In the genomic region with DNA sequence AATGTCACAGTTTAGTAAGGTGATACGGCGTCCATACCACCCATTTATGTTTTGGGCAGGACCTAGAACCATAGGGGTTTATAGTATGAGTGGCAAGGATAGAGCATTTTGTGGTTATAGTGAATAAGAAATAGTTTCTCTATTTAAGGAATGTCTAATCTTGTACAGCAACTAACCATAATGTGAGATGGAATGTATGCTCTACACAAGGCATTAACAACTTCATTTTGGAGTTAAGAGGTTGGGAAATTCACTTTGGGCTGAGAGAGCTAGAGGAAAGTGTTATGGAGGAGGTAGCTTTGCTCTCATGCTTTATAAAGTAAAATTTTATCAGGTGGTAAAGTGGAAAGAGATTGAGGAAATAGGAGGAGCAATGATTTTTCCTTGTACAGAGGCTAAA, we compare ENCODE assay signal across 23 cellular contexts. TPM values are rescaled to one million over a fixed set of nuclear protein-coding genes. Genes with fewer than 3 reads are reported as not detected.
A peak's percentile ranks its signal among the peaks of the same experiment; 100 is the strongest.
DNase-seq lines count a peak whose midpoint lies in the region; ATAC-seq and TF ChIP-seq lines count a peak whose summit lies in the region.
"Had no signal": no experiment of that assay in that cellular context is flagged by ENCODE, and none has a peak within 500 bp of the region (broad histone marks: within the 10 kb centered on the region; RNA-seq: fewer than 3 reads in every experiment).

No MANE protein-coding gene starts in this region.

- H3K27me3 ChIP-seq in IMR-90 (ENCODE audit: control insufficient read depth, insufficient read depth, low read length) (no peaks in the 10 kb centered on the region), neutrophil (no peaks in the 10 kb centered on the region), H9 (ENCODE audit: insufficient read depth, low read length) (no peaks in the 10 kb centered on the region)
- H3K27me3 ChIP-seq: body of pancreas, foreskin keratinocyte, heart left ventricle, uterus had no signal

- H3K36me3 ChIP-seq in IMR-90 (ENCODE audit: control insufficient read depth, insufficient read depth, low read length) = peaks cover 11% of the 10 kb centered on the region
- peaks cover 18% of the 10 kb centered on the region for H3K36me3 ChIP-seq in neutrophil
- H3K36me3 ChIP-seq: uterus had no signal

- no peak overlapping the region for H3K18ac ChIP-seq in IMR-90 (ENCODE audit: low read depth, low read length)
- H3K18ac ChIP-seq in H9 (ENCODE audit: insufficient read length, low read depth, low read length) = no peak overlapping the region

- CTCF ChIA-PET in IMR-90 (lab: Yijun Ruan, JAX) = interaction anchor here (1.3 kb wide), 1 partner anchor 33 kb away, joined by 3 read pairs; no protein-coding TSS in a partner anchor

- no peak overlapping the region for H2BK12ac ChIP-seq in H9 (ENCODE audit: insufficient read length, low read depth, low read length)

- H4K20me1 ChIP-seq in IMR-90 (ENCODE audit: insufficient read depth, low read length) = peaks cover 21% of the 10 kb centered on the region
- no peaks in the 10 kb centered on the region for H4K20me1 ChIP-seq in H9 (ENCODE audit: control insufficient read depth, insufficient read depth, insufficient read length)

- intact Hi-C loops in CD14-positive monocyte (cut with micrococcal nuclease) = loop anchor here in 1 of 2 donors (5.0 kb wide), 1 partner anchor 40 kb away; no protein-coding TSS in a partner anchor
- intact Hi-C loops in IMR-90 (cut with micrococcal nuclease) = no loop called here

- no peak overlapping the region for H2BK120ac ChIP-seq in IMR-90 (ENCODE audit: low read depth, low read length)
- H2BK120ac ChIP-seq in H9 (ENCODE audit: low read depth, low read length, poor library complexity, severe bottlenecking) = no peak overlapping the region

- no CpG with 5 or more reads among the region's 2 CpGs for WGBS in IMR-90 (ENCODE audit: extremely low coverage in 2 of 2, insufficient read length in 1 of 2), 2 experiments
- WGBS in H9 (ENCODE audit: extremely low coverage, insufficient read length, low lambda C conversion rate) = no CpG with 5 or more reads among the region's 2 CpGs

- in situ Hi-C loops in IMR-90 (cut with MboI; ENCODE audit: low sequenced_read_pairs) = no loop called here

- no peak for DNase-seq in CD14-positive monocyte (ENCODE audit: low spot score)
- DNase-seq in IMR-90 = peak; percentile 38
- DNase-seq in cardiac fibroblast (ENCODE audit: low read depth in 2 of 2) = peak; percentile 11 to 37
- DNase-seq in H9 = no peak
- no peak for DNase-seq in COR-L47 (lab: John Stamatoyannopoulos, UW)
- no peak for DNase-seq in NCI-H69 (lab: John Stamatoyannopoulos, UW)
- no peak for DNase-seq in mesothelial cell of epicardium (ENCODE audit: low spot score in 2 of 2, unreplicated experiment in 2 of 2)
- DNase-seq: activated CD8-positive, alpha-beta T cell treated with anti-CD3 and anti-CD28 coated beads, Interleukin-2, amount 10 ng/mL, durations not matched to agents 7 days and 5 days; activated effector memory CD4-positive, alpha-beta T cell treated with Interleukin-2 at 50 U/mL for 16 hours; body of pancreas; CD8-positive, alpha-beta memory T cell; effector memory CD4-positive, alpha-beta T cell; foreskin keratinocyte; HCEC 1CT; heart left ventricle; KG1; NCI-H1417 treated with DMSO at 0.1 percent for 48 hours; NCI-H2081 treated with DMSO at 0.1 percent for 48 hours; stimulated activated naive CD8-positive, alpha-beta T cell treated with anti-CD3 and anti-CD28 coated beads, Interleukin-15, amount 100 ng/mL, for 72 hours; T-helper 2 cell; uterus had no signal

- no peak overlapping the region for H4K91ac ChIP-seq in IMR-90 (ENCODE audit: insufficient read depth, low read depth, low read length)
- no peak overlapping the region for H4K91ac ChIP-seq in H9 (ENCODE audit: insufficient read length, low read depth, low read length)

- H3K4me3 ChIP-seq in IMR-90 (ENCODE audit: insufficient read depth, low read depth, low read length) (no peak overlapping the region), cardiac fibroblast (replicated peaks in 1 of 2; ENCODE audit: low read depth in 2 of 2, low read length in 2 of 2) (no peak overlapping the region), neutrophil (ENCODE audit: low read depth in 1 of 2, low read length in 1 of 2) (no peak overlapping the region)
- H3K4me3 ChIP-seq: body of pancreas, heart left ventricle, uterus had no signal

- H3K36me3 Mint-ChIP-seq in CD14-positive monocyte (peaks cover 13 to 18% of the 10 kb centered on the region in 2 donors), H9 (ENCODE audit: insufficient read depth in 1 of 3, low read depth in 3 of 3) (peaks cover 19 to 22% (median 19%) of the 10 kb centered on the region in 3 experiments), mesothelial cell of epicardium (peaks cover 11% of the 10 kb centered on the region)

- H3K9me3 Mint-ChIP-seq in CD14-positive monocyte = peaks cover 3 to 13% (median 11%) of the 10 kb centered on the region in 7 donors
- H3K9me3 Mint-ChIP-seq in H9 = peaks cover 6 to 15% of the 10 kb centered on the region in 2 experiments; a peak in 4 of 5 replicates
- H3K9me3 Mint-ChIP-seq in mesothelial cell of epicardium = no peaks in the 10 kb centered on the region
- H3K9me3 Mint-ChIP-seq: stimulated activated naive CD8-positive, alpha-beta T cell treated with anti-CD3 and anti-CD28 coated beads, Interleukin-15, amount 100 ng/mL, for 72 hours had no signal

- H3K79me1 ChIP-seq in IMR-90 (ENCODE audit: low read depth in 1 of 2, low read length in 2 of 2) (peaks cover 11 to 16% of the 10 kb centered on the region in 2 experiments; a peak in 3 of 4 replicates), H9 (ENCODE audit: insufficient read depth, low read depth, low read length, poor library complexity, severe bottlenecking) (no peaks in the 10 kb centered on the region)

- H3K9me3 ChIP-seq in IMR-90 (ENCODE audit: control insufficient read depth, insufficient read depth, low read length) (no peaks in the 10 kb centered on the region), neutrophil (no peaks in the 10 kb centered on the region), H9 (ENCODE audit: control insufficient read depth, low read depth, low read length) (no peaks in the 10 kb centered on the region)
- H3K9me3 ChIP-seq: body of pancreas, heart left ventricle, uterus had no signal

- peaks cover 3% of the 10 kb centered on the region; the same call in 1 of the 2 replicates for H3K9me1 ChIP-seq in IMR-90 (ENCODE audit: insufficient read depth, low read length)

- H3K4ac ChIP-seq in IMR-90 (ENCODE audit: low read depth, low read length) = no peak overlapping the region
- H3K4ac ChIP-seq in H9 (ENCODE audit: low read depth, low read length) = no peak overlapping the region

- dilution Hi-C loops in IMR-90 (cut with HindIII; ENCODE audit: low sequenced_read_pairs, unreplicated experiment) = no loop called here

- no peak overlapping the region for H3T11ph ChIP-seq in H9 (ENCODE audit: low read length)

- peaks cover 14% of the 10 kb centered on the region for H3K79me2 ChIP-seq in H9 (ENCODE audit: insufficient read depth, low read length)

- H4K8ac ChIP-seq in IMR-90 (ENCODE audit: low read depth in 2 of 2, low read length in 2 of 2) = no peak overlapping the region
- no peak overlapping the region for H4K8ac ChIP-seq in H9 (replicated peaks; ENCODE audit: insufficient read length, low read depth, low read length)

- no peak overlapping the region for H3K27ac ChIP-seq in IMR-90 (ENCODE audit: insufficient read depth, low read length)
- H3K27ac ChIP-seq in neutrophil = peak overlapping the region; percentile 36
- no peak overlapping the region for H3K27ac ChIP-seq in H9 (ENCODE audit: insufficient read length, low read depth, low read length)
- H3K27ac ChIP-seq: foreskin keratinocyte, uterus had no signal

- H3K4me3 Mint-ChIP-seq in CD14-positive monocyte (no peak overlapping the region), H9 (no peak overlapping the region), mesothelial cell of epicardium (no peak overlapping the region)
- H3K4me3 Mint-ChIP-seq: activated CD8-positive, alpha-beta T cell treated with anti-CD3 and anti-CD28 coated beads, Interleukin-2, amount 10 ng/mL, durations not matched to agents 7 days and 5 days; CD8-positive, alpha-beta memory T cell; memory B cell; stimulated activated naive CD8-positive, alpha-beta T cell treated with anti-CD3 and anti-CD28 coated beads, Interleukin-15, amount 100 ng/mL, for 72 hours had no signal

- H3K14ac ChIP-seq in IMR-90 (replicated peaks; ENCODE audit: low read depth, low read length) = no peak overlapping the region; the same call in 1 of the 2 replicates
- H3K14ac ChIP-seq in H9 (ENCODE audit: insufficient read depth, low read length) = no peak overlapping the region

- peaks cover 3% of the 10 kb centered on the region for H3K4me1 ChIP-seq in IMR-90 (ENCODE audit: control insufficient read depth, insufficient read depth, low read length)
- H3K4me1 ChIP-seq in neutrophil (ENCODE audit: control insufficient read depth in 1 of 2, insufficient read depth in 1 of 2, low read depth in 1 of 2, low read length in 1 of 2) = peaks cover 17 to 22% of the 10 kb centered on the region in 2 experiments
- H3K4me1 ChIP-seq in H9 (ENCODE audit: insufficient read depth, low read length) = peaks cover 2% of the 10 kb centered on the region; the same call in 1 of the 2 replicates

- no peak for TF ChIP-seq POLR2A in IMR-90 (IDR thresholded peaks at IDR 0.05; ENCODE audit: low read depth, low read length)

- H4K5ac ChIP-seq in IMR-90 (ENCODE audit: low read depth, low read length) (no peak overlapping the region), H9 (ENCODE audit: insufficient read length, low read depth, low read length) (no peak overlapping the region)

- TF ChIP-seq CTCF in CD14-positive monocyte (IDR thresholded peaks at IDR 0.05) (no peak), IMR-90 (conservative IDR thresholded peaks at IDR 0.05; ENCODE audit: low read depth, low read length) (no peak), cardiac fibroblast (IDR thresholded peaks at IDR 0.05; ENCODE audit: low read depth, low read length) (no peak), neutrophil (IDR thresholded peaks at IDR 0.05) (no peak), H9 (conservative IDR thresholded peaks at IDR 0.05) (no peak), mesothelial cell of epicardium (IDR thresholded peaks at IDR 0.05; ENCODE audit: unreplicated experiment) (no peak)

- H3K4me2 ChIP-seq in IMR-90 (ENCODE audit: low read depth, low read length) = no peak overlapping the region
- H3K4me2 ChIP-seq in H9 (ENCODE audit: insufficient read depth, insufficient read length, low read length) = no peak overlapping the region

- peaks cover under 1% of the 10 kb centered on the region for H3K23me2 ChIP-seq in H9 (ENCODE audit: insufficient read length, low read depth, low read length, poor library complexity, severe bottlenecking)

- H2BK20ac ChIP-seq in IMR-90 (ENCODE audit: low read depth, low read length) = no peak overlapping the region
- no peak overlapping the region for H2BK20ac ChIP-seq in H9 (ENCODE audit: low read depth, low read length, poor library complexity, severe bottlenecking)

- no peak overlapping the region for H2AFZ ChIP-seq in IMR-90 (replicated peaks; ENCODE audit: low read length, poor library complexity)
- H2AFZ ChIP-seq in H9 (ENCODE audit: low read length) = no peak overlapping the region

- peak overlapping the region; percentile 69; the same call in 1 of the 2 replicates for H2AK5ac ChIP-seq in IMR-90 (ENCODE audit: low read depth, low read length)
- H2AK5ac ChIP-seq in H9 (ENCODE audit: insufficient read length, low read length) = no peak overlapping the region

- H3K27ac Mint-ChIP-seq in CD14-positive monocyte (peak overlapping the region in 6 of 7 donors; percentile 27 to 82 (median 57)), H9 (no peak overlapping the region), mesothelial cell of epicardium (no peak overlapping the region)
- H3K27ac Mint-ChIP-seq: activated CD8-positive, alpha-beta T cell treated with anti-CD3 and anti-CD28 coated beads, Interleukin-2, amount 10 ng/mL, durations not matched to agents 7 days and 5 days; memory B cell; stimulated activated naive CD8-positive, alpha-beta T cell treated with anti-CD3 and anti-CD28 coated beads, Interleukin-15, amount 100 ng/mL, for 72 hours had no signal

- H2BK15ac ChIP-seq in IMR-90 (ENCODE audit: low read depth, low read length) (no peak overlapping the region; the same call in 2 of the 3 replicates), H9 (ENCODE audit: low read depth, low read length) (no peak overlapping the region)

- ATAC-seq in IMR-90 (ENCODE audit: low read depth) = no peak
- ATAC-seq: activated CD8-positive, alpha-beta T cell treated with anti-CD3 and anti-CD28 coated beads, Interleukin-2, amount 10 ng/mL, durations not matched to agents 7 days and 5 days; body of pancreas; foreskin keratinocyte; heart left ventricle; stimulated activated naive CD8-positive, alpha-beta T cell treated with anti-CD3 and anti-CD28 coated beads, Interleukin-15, amount 100 ng/mL, for 72 hours had no signal

- H3K27me3 Mint-ChIP-seq in CD14-positive monocyte (ENCODE audit: low read depth in 3 of 3) (peaks cover 0 to 4% (median 0%) of the 10 kb centered on the region in 3 donors), H9 (ENCODE audit: low read depth) (peaks cover 3% of the 10 kb centered on the region; the same call in 1 of the 2 replicates), mesothelial cell of epicardium (ENCODE audit: low read depth) (no peaks in the 10 kb centered on the region)
- H3K27me3 Mint-ChIP-seq: memory B cell; stimulated activated naive CD8-positive, alpha-beta T cell treated with anti-CD3 and anti-CD28 coated beads, Interleukin-15, amount 100 ng/mL, for 72 hours had no signal

- H3K23ac ChIP-seq in IMR-90 (ENCODE audit: low read depth, low read length) (no peak overlapping the region), H9 (ENCODE audit: insufficient read length, low read depth, low read length) (no peak overlapping the region)

- no peak overlapping the region for H2AK9ac ChIP-seq in IMR-90 (replicated peaks; ENCODE audit: low read depth, low read length, poor library complexity)

- BruUV-seq in IMR-90 (replicated peaks; lab: Mats Ljungman, UMichigan) = no TSS peak

- H3K56ac ChIP-seq in IMR-90 (ENCODE audit: extremely low read depth, insufficient read depth, low read length) = no peak overlapping the region
- H3K56ac ChIP-seq in H9 (ENCODE audit: insufficient read length, low read depth, low read length) = no peak overlapping the region

- POLR2A ChIA-PET in IMR-90 (lab: Charles Lee; ENCODE audit: unreplicated experiment) = interaction anchor here (0.5 to 0.6 kb wide), 2 partner anchors 21 to 198 kb away, joined by 3 to 4 read pairs; no protein-coding TSS in a partner anchor

- H3K9ac ChIP-seq in IMR-90 (ENCODE audit: low read depth, low read length) = no peak overlapping the region
- H3K9ac ChIP-seq in H9 (ENCODE audit: extremely low read depth, insufficient read length, low read length) = no peak overlapping the region

- TF ChIP-seq RAD21 in IMR-90 (IDR thresholded peaks at IDR 0.05; ENCODE audit: low read length) = no peak

- H3K4me1 Mint-ChIP-seq in CD14-positive monocyte (peaks cover 31% of the 10 kb centered on the region), H9 (peaks cover 9 to 16% of the 10 kb centered on the region in 2 experiments), mesothelial cell of epicardium (peaks cover 14% of the 10 kb centered on the region)

- no peak overlapping the region for H2BK5ac ChIP-seq in IMR-90 (ENCODE audit: low read depth, low read length, poor library complexity, severe bottlenecking)
- H2BK5ac ChIP-seq in H9 (ENCODE audit: insufficient read length, low read length) = no peak overlapping the region

RNA-seq across cellular contexts. Expression of a gene that starts 3.0 kb away (rescaled TPM):
- 100 to 1,000 TPM; 287 to 301 TPM for polyA plus RNA-seq in CD14-positive monocyte
- 142 and 212 TPM in 2 replicates for total RNA-seq in IMR-90 (2012; rRNA removed)
- polyA plus RNA-seq in IMR-90 (2012; rRNA removed) = 79.5 and 88.4 TPM in 2 replicates
- 32.7 and 42.7 TPM in 2 replicates for polyA plus RNA-seq in IMR-90 (2012; cell fraction: cytosol; rRNA removed)
- 327 and 737 TPM in 2 replicates for polyA plus RNA-seq in IMR-90 (2012; cell fraction: nucleus; rRNA removed; ENCODE audit: low replicate concordance)
- 247 and 250 TPM in 2 replicates for total RNA-seq in H9 (2021)
- 257 to 268 TPM (median 262 TPM) in 3 replicates for total RNA-seq in mesothelial cell of epicardium

RNA-seq across cellular contexts. Expression of a gene that starts 33.2 kb away (rescaled TPM):
- 1 to 10 TPM; 2.5 to 2.8 TPM for polyA plus RNA-seq in CD14-positive monocyte
- 0.54 and 0.56 TPM in 2 replicates for total RNA-seq in IMR-90 (2012; rRNA removed)
- 11.3 and 12.2 TPM in 2 replicates for polyA plus RNA-seq in IMR-90 (2012; rRNA removed)
- 7.9 and 11.9 TPM in 2 replicates for polyA plus RNA-seq in IMR-90 (2012; cell fraction: cytosol; rRNA removed)
- 44.4 and 63.5 TPM in 2 replicates for polyA plus RNA-seq in IMR-90 (2012; cell fraction: nucleus; rRNA removed; ENCODE audit: low replicate concordance)
- total RNA-seq in H9 (2021) = 4.6 and 6.1 TPM in 2 replicates
- total RNA-seq in mesothelial cell of epicardium = 16.1 to 18.0 TPM (median 16.6 TPM) in 3 replicates
- total RNA-seq: activated CD8-positive, alpha-beta T cell treated with anti-CD3 and anti-CD28 coated beads, Interleukin-2, amount 10 ng/mL, durations not matched to agents 7 days and 5 days had no signal
- polyA plus RNA-seq: CD8-positive, alpha-beta memory T cell had no signal

RNA-seq across cellular contexts. Expression of a gene that starts 47.0 kb away (rescaled TPM):
- polyA plus RNA-seq in CD14-positive monocyte (10 to 100 TPM; 38.5 to 40.3 TPM), IMR-90 (2012; rRNA removed) (89.4 and 96.5 TPM in 2 replicates)
- total RNA-seq in IMR-90 (2012; rRNA removed) (53.2 and 62.8 TPM in 2 replicates), H9 (2021) (212 and 218 TPM in 2 replicates), mesothelial cell of epicardium (115 to 117 TPM (median 117 TPM) in 3 replicates)
- 15.3 and 27.8 TPM in 2 replicates for polyA plus RNA-seq in IMR-90 (2012; cell fraction: cytosol; rRNA removed)
- polyA plus RNA-seq in IMR-90 (2012; cell fraction: nucleus; rRNA removed; ENCODE audit: low replicate concordance) = 6.4 and 30.3 TPM in 2 replicates

Comparison
In these comparisons a context has a peak if more than half of its experiments do, and no peak if none do; other contexts are left out.
1. DNase-seq: peak in IMR-90 (single experiment) and cardiac fibroblast (2 of 2); none in CD14-positive monocyte (single experiment), H9 (single experiment), COR-L47 (single experiment), NCI-H69 (single experiment) and mesothelial cell of epicardium (0 of 2).
2. H3K27ac Mint-ChIP-seq: peak in CD14-positive monocyte (6 of 7); none in H9 (0 of 3) and mesothelial cell of epicardium (single experiment).